ENCODE assay signal across 28 cellular contexts in the genomic region with DNA sequence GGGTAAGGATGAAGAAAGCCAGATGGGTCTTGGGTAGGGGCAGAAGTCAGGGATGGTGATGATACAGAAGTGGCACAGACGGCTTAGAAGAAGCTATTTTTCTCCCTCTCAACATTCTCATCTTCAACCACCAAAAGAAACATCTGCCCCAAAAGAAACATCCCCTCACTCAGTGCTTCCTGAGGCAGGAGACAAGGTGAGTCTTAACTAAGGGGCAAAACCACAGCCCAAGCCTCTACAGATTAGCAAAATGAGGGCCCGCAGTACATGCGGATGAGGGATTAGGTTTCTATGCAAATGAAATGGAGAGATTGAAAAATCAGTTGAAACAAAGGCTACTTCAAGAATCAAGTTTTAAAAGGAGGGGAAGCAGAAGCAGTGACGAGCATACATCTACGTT.
"Had no signal": no experiment of that assay in that cellular context is flagged by ENCODE, and none has a peak within 500 bp of the region (broad histone marks: within the 10 kb centered on the region; RNA-seq: fewer than 3 reads in every experiment).

No MANE protein-coding gene starts in this region.

- H3K27ac ChIP-seq: neutrophil, pancreas, prostate gland, right atrium auricular region, right lobe of liver, sigmoid colon, stomach, thoracic aorta, thyroid gland, tibial nerve, upper lobe of left lung, uterus had no signal

- H3K4me1 ChIP-seq: pancreas, prostate gland, right atrium auricular region, right lobe of liver, sigmoid colon, thyroid gland, tibial nerve, upper lobe of left lung, uterus had no signal

- H3K36me3 Mint-ChIP-seq: naive thymus-derived CD4-positive, alpha-beta T cell; natural killer cell treated with Interleukin-12 subunit alpha and Interleukin-12 subunit beta and Interleukin-15 and Interleukin-18, amount 100 ng/mL, for 72 hours; stimulated activated effector memory CD8-positive, alpha-beta T cell treated with anti-CD3 and anti-CD28 coated beads, Interleukin-12 subunit alpha, Interleukin-12 subunit beta, amount 100 ng/mL, for 72 hours; stimulated activated naive B cell treated with anti-CD40 and anti-IgM and Interleukin-4, amounts not matched to agents 10 μg/mL and 1 μg/mL and 100 μg/mL, for 72 hours had no signal

- H3K9me3 Mint-ChIP-seq: natural killer cell treated with Interleukin-12 subunit alpha and Interleukin-12 subunit beta and Interleukin-15 and Interleukin-18, amount 100 ng/mL, for 72 hours; nephron progenitor cell; neural crest cell; stimulated activated effector memory CD8-positive, alpha-beta T cell treated with anti-CD3 and anti-CD28 coated beads, Interleukin-12 subunit alpha, Interleukin-12 subunit beta, amount 100 ng/mL, for 72 hours; stimulated activated naive B cell treated with anti-CD40 and anti-IgM and Interleukin-4, amounts not matched to agents 10 μg/mL and 1 μg/mL and 100 μg/mL, for 72 hours; stimulated activated naive CD8-positive, alpha-beta T cell treated with anti-CD3 and anti-CD28 coated beads, Interleukin-15, Interleukin-2, amounts not matched to agents 100 ng/mL and 50 ng/mL, for 24 hours had no signal

- H3K27me3 ChIP-seq: neutrophil, pancreas, right atrium auricular region, right lobe of liver, sigmoid colon, stomach, thyroid gland, tibial nerve, upper lobe of left lung, uterus had no signal

- H3K27ac Mint-ChIP-seq: naive thymus-derived CD4-positive, alpha-beta T cell; natural killer cell treated with Interleukin-12 subunit alpha and Interleukin-12 subunit beta and Interleukin-15 and Interleukin-18, amount 100 ng/mL, for 72 hours; nephron progenitor cell; stimulated activated effector memory CD8-positive, alpha-beta T cell treated with anti-CD3 and anti-CD28 coated beads, Interleukin-12 subunit alpha, Interleukin-12 subunit beta, amount 100 ng/mL, for 72 hours; stimulated activated naive B cell treated with anti-CD40 and anti-IgM and Interleukin-4, amounts not matched to agents 10 μg/mL and 1 μg/mL and 100 μg/mL, for 72 hours; stimulated activated naive CD8-positive, alpha-beta T cell treated with anti-CD3 and anti-CD28 coated beads, Interleukin-15, Interleukin-2, amounts not matched to agents 100 ng/mL and 50 ng/mL, for 24 hours had no signal

- DNase-seq: naive thymus-derived CD4-positive, alpha-beta T cell; nephron progenitor cell; nucleus accumbens; pancreas; retina; right lobe of liver; sigmoid colon; small intestine; stimulated activated CD4-positive, alpha-beta T cell treated with anti-CD3 and anti-CD28 coated beads, Interleukin-15, amount 100 ng/mL, for 24 hours; stimulated activated CD4-positive, alpha-beta T cell treated with anti-CD3 and anti-CD28 coated beads, Interleukin-2, amount 100 ng/mL, for 24 hours; stimulated activated CD4-positive, alpha-beta T cell treated with anti-CD3 and anti-CD28 coated beads, Interleukin-2, amount 100 ng/mL, for 48 hours; stimulated activated CD4-positive, alpha-beta T cell treated with anti-CD3 and anti-CD28 coated beads, Interleukin-4, amount 100 ng/mL, for 24 hours; stimulated activated naive B cell treated with anti-CD40 and anti-IgM and Interleukin-4, amounts not matched to agents 10 μg/mL and 1 μg/mL and 100 μg/mL, for 72 hours; stimulated activated naive CD4-positive, alpha-beta T cell treated with Interleukin-2 at 50 U/mL for 16 hours; stomach; thyroid gland; trophoblast cell; upper lobe of left lung; uterus had no signal

- FAIRE-seq: pancreas, small intestine had no signal

- ATAC-seq: naive thymus-derived CD4-positive, alpha-beta T cell; natural killer cell treated with Interleukin-12 subunit alpha and Interleukin-12 subunit beta and Interleukin-15 and Interleukin-18, amount 100 ng/mL, for 72 hours; pancreas; right lobe of liver; stimulated activated effector memory CD8-positive, alpha-beta T cell treated with anti-CD3 and anti-CD28 coated beads, Interleukin-12 subunit alpha, Interleukin-12 subunit beta, amount 100 ng/mL, for 72 hours; stimulated activated naive B cell treated with anti-CD40 and anti-IgM and Interleukin-4, amounts not matched to agents 10 μg/mL and 1 μg/mL and 100 μg/mL, for 72 hours had no signal

- H3K27me3 Mint-ChIP-seq: stimulated activated naive CD8-positive, alpha-beta T cell treated with anti-CD3 and anti-CD28 coated beads, Interleukin-15, Interleukin-2, amounts not matched to agents 100 ng/mL and 50 ng/mL, for 24 hours had no signal

- H3K4me3 Mint-ChIP-seq: naive thymus-derived CD4-positive, alpha-beta T cell; natural killer cell treated with Interleukin-12 subunit alpha and Interleukin-12 subunit beta and Interleukin-15 and Interleukin-18, amount 100 ng/mL, for 72 hours; nephron progenitor cell; neural crest cell; stimulated activated effector memory CD8-positive, alpha-beta T cell treated with anti-CD3 and anti-CD28 coated beads, Interleukin-12 subunit alpha, Interleukin-12 subunit beta, amount 100 ng/mL, for 72 hours; stimulated activated naive B cell treated with anti-CD40 and anti-IgM and Interleukin-4, amounts not matched to agents 10 μg/mL and 1 μg/mL and 100 μg/mL, for 72 hours; stimulated activated naive CD8-positive, alpha-beta T cell treated with anti-CD3 and anti-CD28 coated beads, Interleukin-15, Interleukin-2, amounts not matched to agents 100 ng/mL and 50 ng/mL, for 24 hours had no signal

- H3K4me1 Mint-ChIP-seq: naive thymus-derived CD4-positive, alpha-beta T cell; stimulated activated effector memory CD8-positive, alpha-beta T cell treated with anti-CD3 and anti-CD28 coated beads, Interleukin-12 subunit alpha, Interleukin-12 subunit beta, amount 100 ng/mL, for 72 hours; stimulated activated naive B cell treated with anti-CD40 and anti-IgM and Interleukin-4, amounts not matched to agents 10 μg/mL and 1 μg/mL and 100 μg/mL, for 72 hours had no signal

- H3K9me3 ChIP-seq: neutrophil, pancreas, prostate gland, right atrium auricular region, right lobe of liver, sigmoid colon, stomach, thoracic aorta, thyroid gland, tibial nerve, upper lobe of left lung, uterus had no signal

- H3K4me3 ChIP-seq: pancreas, prostate gland, right atrium auricular region, right lobe of liver, sigmoid colon, stomach, thoracic aorta, thyroid gland, tibial nerve, upper lobe of left lung, uterus had no signal

- H3K36me3 ChIP-seq: neutrophil, pancreas, prostate gland, right atrium auricular region, right lobe of liver, sigmoid colon, stomach, thoracic aorta, thyroid gland, tibial nerve, upper lobe of left lung, uterus had no signal
